ENCODE assay signal across 17 cellular contexts in genomic region chr1:4430406-4431404, GRCh38.
DNase-seq lines count a peak whose midpoint lies in the region; ATAC-seq and TF ChIP-seq lines count a peak whose summit lies in the region.
"Had no signal": no experiment of that assay in that cellular context is flagged by ENCODE, and none has a peak within 500 bp of the region (broad histone marks: within the 10 kb centered on the region; RNA-seq: fewer than 3 reads in every experiment).

No MANE protein-coding gene starts in this region.

- H3K27ac ChIP-seq in heart right ventricle = no peak overlapping the region
- H3K27ac ChIP-seq: C4-2B had no signal

- TF ChIP-seq CTCF in natural killer cell (IDR thresholded peaks at IDR 0.05) (no peak), heart right ventricle (IDR thresholded peaks at IDR 0.05) (no peak)

- H3K36me3 Mint-ChIP-seq in natural killer cell treated with Interleukin-12 subunit alpha and Interleukin-12 subunit beta and Interleukin-15 and Interleukin-18, amount 100 ng/mL, for 72 hours = no peaks in the 10 kb centered on the region
- no peaks in the 10 kb centered on the region for H3K36me3 Mint-ChIP-seq in natural killer cell
- H3K36me3 Mint-ChIP-seq in stimulated activated naive B cell treated with anti-CD40 and anti-IgM and Interleukin-4, amounts not matched to agents 10 μg/mL and 1 μg/mL and 100 μg/mL, for 72 hours = no peaks in the 10 kb centered on the region

- no peaks in the 10 kb centered on the region for H3K9me3 ChIP-seq in heart right ventricle
- H3K9me3 ChIP-seq: Caco-2 had no signal

- ATAC-seq in natural killer cell treated with Interleukin-12 subunit alpha and Interleukin-12 subunit beta and Interleukin-15 and Interleukin-18, amount 100 ng/mL, for 72 hours = no peak
- no peak for ATAC-seq in natural killer cell
- peak in 5 of 8 donors; percentile 30 to 88 (median 49) for ATAC-seq in heart right ventricle
- no peak for ATAC-seq in stimulated activated naive B cell treated with anti-CD40 and anti-IgM and Interleukin-4, amounts not matched to agents 10 μg/mL and 1 μg/mL and 100 μg/mL, for 72 hours (replicated peaks)
- no peak for ATAC-seq in HG03139 (IDR thresholded peaks at IDR 0.05; ENCODE audit: unreplicated experiment)
- ATAC-seq in GM18907 (IDR thresholded peaks at IDR 0.05; ENCODE audit: unreplicated experiment) = no peak
- ATAC-seq: HCT116 had no signal

- no peaks in the 10 kb centered on the region for H3K4me1 ChIP-seq in heart right ventricle
- H3K4me1 ChIP-seq: Caco-2 had no signal

- H3K9me3 Mint-ChIP-seq in natural killer cell treated with Interleukin-12 subunit alpha and Interleukin-12 subunit beta and Interleukin-15 and Interleukin-18, amount 100 ng/mL, for 72 hours = peaks cover 4% of the 10 kb centered on the region
- peaks cover 3 to 4% of the 10 kb centered on the region in 2 donors for H3K9me3 Mint-ChIP-seq in natural killer cell
- peaks cover 7 to 9% of the 10 kb centered on the region in 2 donors for H3K9me3 Mint-ChIP-seq in stimulated activated naive B cell treated with anti-CD40 and anti-IgM and Interleukin-4, amounts not matched to agents 10 μg/mL and 1 μg/mL and 100 μg/mL, for 72 hours
- H3K9me3 Mint-ChIP-seq: CD4-positive, alpha-beta T cell had no signal

- H3K4me1 Mint-ChIP-seq in natural killer cell treated with Interleukin-12 subunit alpha and Interleukin-12 subunit beta and Interleukin-15 and Interleukin-18, amount 100 ng/mL, for 72 hours (ENCODE audit: low read depth in 2 of 2) = no peaks in the 10 kb centered on the region
- H3K4me1 Mint-ChIP-seq in natural killer cell = no peaks in the 10 kb centered on the region
- H3K4me1 Mint-ChIP-seq in stimulated activated naive B cell treated with anti-CD40 and anti-IgM and Interleukin-4, amounts not matched to agents 10 μg/mL and 1 μg/mL and 100 μg/mL, for 72 hours = no peaks in the 10 kb centered on the region

- no peak overlapping the region for H3K4me3 Mint-ChIP-seq in natural killer cell treated with Interleukin-12 subunit alpha and Interleukin-12 subunit beta and Interleukin-15 and Interleukin-18, amount 100 ng/mL, for 72 hours
- H3K4me3 Mint-ChIP-seq in natural killer cell = no peak overlapping the region
- no peak overlapping the region for H3K4me3 Mint-ChIP-seq in stimulated activated naive B cell treated with anti-CD40 and anti-IgM and Interleukin-4, amounts not matched to agents 10 μg/mL and 1 μg/mL and 100 μg/mL, for 72 hours
- H3K4me3 Mint-ChIP-seq: CD4-positive, alpha-beta T cell; HFFc6 had no signal

- no peak overlapping the region for H3K27ac Mint-ChIP-seq in natural killer cell treated with Interleukin-12 subunit alpha and Interleukin-12 subunit beta and Interleukin-15 and Interleukin-18, amount 100 ng/mL, for 72 hours
- no peak overlapping the region for H3K27ac Mint-ChIP-seq in natural killer cell
- H3K27ac Mint-ChIP-seq in stimulated activated naive B cell treated with anti-CD40 and anti-IgM and Interleukin-4, amounts not matched to agents 10 μg/mL and 1 μg/mL and 100 μg/mL, for 72 hours = no peak overlapping the region
- H3K27ac Mint-ChIP-seq: CD4-positive, alpha-beta T cell; HFFc6 had no signal

- WGBS in heart right ventricle, 2 donors = 67 to 79% methylated on average over 11 of the region's 11 CpGs

- H3K36me3 ChIP-seq in heart right ventricle = no peaks in the 10 kb centered on the region

- DNase-seq in natural killer cell treated with Interleukin-12 subunit alpha and Interleukin-12 subunit beta and Interleukin-15 and Interleukin-18, amount 100 ng/mL, for 72 hours (ENCODE audit: low spot score) = peak; percentile 49
- DNase-seq in natural killer cell = no peak
- no peak for DNase-seq in heart right ventricle
- peak; percentile 10 for DNase-seq in midbrain (lab: John Stamatoyannopoulos, UW)
- DNase-seq in stimulated activated naive B cell treated with anti-CD40 and anti-IgM and Interleukin-4, amounts not matched to agents 10 μg/mL and 1 μg/mL and 100 μg/mL, for 72 hours = no peak
- DNase-seq: ACHN; Caco-2; CD4-positive, alpha-beta T cell; GDM1; GOT3; H7; HFFc6; IMR-90 had no signal

- intact Hi-C loops in natural killer cell (cut with micrococcal nuclease) (no loop called here), heart right ventricle (cut with DNase I) (loop anchor here in 1 of 10 donors (10.0 kb wide), 1 partner anchor 494 kb away; no protein-coding TSS in a partner anchor)

- no peak overlapping the region for H3K4me3 ChIP-seq in heart right ventricle

- peaks cover 0 to 11% of the 10 kb centered on the region in 2 donors for H3K27me3 Mint-ChIP-seq in natural killer cell treated with Interleukin-12 subunit alpha and Interleukin-12 subunit beta and Interleukin-15 and Interleukin-18, amount 100 ng/mL, for 72 hours
- no peaks in the 10 kb centered on the region for H3K27me3 Mint-ChIP-seq in natural killer cell (ENCODE audit: low read depth in 2 of 2)
- H3K27me3 Mint-ChIP-seq in stimulated activated naive B cell treated with anti-CD40 and anti-IgM and Interleukin-4, amounts not matched to agents 10 μg/mL and 1 μg/mL and 100 μg/mL, for 72 hours = peaks cover 5% of the 10 kb centered on the region in 2 donors

- H3K27me3 ChIP-seq in heart right ventricle = no peaks in the 10 kb centered on the region

Comparison
In these comparisons a context has a peak if more than half of its experiments do, and no peak if none do; other contexts are left out.
1. DNase-seq: peak in natural killer cell treated with Interleukin-12 subunit alpha and Interleukin-12 subunit beta and Interleukin-15 and Interleukin-18, amount 100 ng/mL, for 72 hours (single experiment) and midbrain (single experiment); none in natural killer cell (single experiment), heart right ventricle (0 of 2) and stimulated activated naive B cell treated with anti-CD40 and anti-IgM and Interleukin-4, amounts not matched to agents 10 μg/mL and 1 μg/mL and 100 μg/mL, for 72 hours (single experiment).
2. ATAC-seq: peak in heart right ventricle (5 of 8); none in natural killer cell treated with Interleukin-12 subunit alpha and Interleukin-12 subunit beta and Interleukin-15 and Interleukin-18, amount 100 ng/mL, for 72 hours (0 of 2), natural killer cell (0 of 3), stimulated activated naive B cell treated with anti-CD40 and anti-IgM and Interleukin-4, amounts not matched to agents 10 μg/mL and 1 μg/mL and 100 μg/mL, for 72 hours (0 of 2), HG03139 (single experiment) and GM18907 (single experiment).